In the genomic region with DNA sequence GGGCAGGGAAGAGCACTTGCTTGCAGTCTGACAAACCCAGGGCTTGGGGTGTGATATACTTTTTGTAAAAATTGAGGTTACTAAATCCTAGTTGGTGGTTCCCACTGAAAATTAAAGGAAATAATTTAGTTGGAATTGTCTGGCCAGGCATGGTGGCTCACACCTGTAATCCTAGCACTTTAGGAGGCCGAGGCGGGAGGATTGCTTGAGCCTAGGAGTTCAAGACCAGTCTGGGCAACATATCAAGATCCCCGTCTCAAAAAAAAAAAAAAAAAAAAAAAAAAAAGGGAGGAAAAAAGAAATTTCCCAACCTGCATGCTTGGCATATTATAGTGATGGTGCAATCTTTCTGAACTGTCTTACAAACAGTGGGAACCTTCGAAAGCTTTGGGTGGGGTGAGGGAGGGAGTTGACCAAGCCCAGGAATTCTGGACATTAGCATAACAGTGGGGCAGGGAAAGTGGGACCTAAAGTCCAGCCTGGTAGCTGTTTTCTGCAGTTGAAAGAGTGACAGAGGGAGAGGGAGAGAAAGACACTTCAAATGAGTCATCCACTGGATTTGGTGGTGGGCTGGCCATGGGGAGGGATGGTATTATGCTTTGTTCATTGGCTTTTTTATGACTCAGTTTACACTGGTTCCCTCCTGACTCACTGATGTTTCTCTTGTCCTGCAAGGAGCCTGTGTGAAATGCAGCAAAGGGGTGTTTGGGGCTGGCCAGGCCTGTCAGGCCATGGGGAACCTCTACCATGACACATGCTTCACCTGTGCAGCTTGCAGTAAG, we compare ENCODE assay signal across 13 cellular contexts. TPM values are rescaled to one million over a fixed set of nuclear protein-coding genes. Genes with fewer than 3 reads are reported as not detected.
DNase-seq lines count a peak whose midpoint lies in the region; ATAC-seq, FAIRE-seq and TF ChIP-seq lines count a peak whose summit lies in the region.
"Had no signal": no experiment of that assay in that cellular context is flagged by ENCODE, and none has a peak within 500 bp of the region (broad histone marks: within the 10 kb centered on the region; RNA-seq: fewer than 3 reads in every experiment).

No MANE protein-coding gene starts in this region.

- H3K27me3 ChIP-seq in breast epithelium (no peaks in the 10 kb centered on the region), astrocyte (ENCODE audit: insufficient read depth, low read length) (no peaks in the 10 kb centered on the region), iPS-18a (ENCODE audit: control insufficient read depth, insufficient read depth, low read length) (no peaks in the 10 kb centered on the region), upper lobe of left lung (no peaks in the 10 kb centered on the region), sigmoid colon (no peaks in the 10 kb centered on the region), right cardiac atrium (ENCODE audit: control insufficient read depth, insufficient read depth) (no peaks in the 10 kb centered on the region)

- peak overlapping the region; percentile 35 for H3K9ac ChIP-seq in astrocyte (ENCODE audit: low read length)
- no peak overlapping the region for H3K9ac ChIP-seq in iPS-18a (ENCODE audit: low read length)

- intact Hi-C loops in MCF 10A (cut with micrococcal nuclease) = no loop called here
- intact Hi-C loops in breast epithelium (cut with DNase I; ENCODE audit: low total_unique reads) = no loop called here
- intact Hi-C loops in sigmoid colon (cut with DNase I) = no loop called here
- intact Hi-C loops in right cardiac atrium (cut with DNase I) = no loop called here

- H3K9me3 Mint-ChIP-seq in MCF 10A (ENCODE audit: unreplicated experiment) (no peaks in the 10 kb centered on the region), astrocyte (ENCODE audit: unreplicated experiment) (peaks cover 2% of the 10 kb centered on the region)
- H3K9me3 Mint-ChIP-seq: natural killer cell had no signal

- TF ChIP-seq POLR2A in breast epithelium (IDR thresholded peaks at IDR 0.05) (no peak), upper lobe of left lung (IDR thresholded peaks at IDR 0.05) (no peak), sigmoid colon (IDR thresholded peaks at IDR 0.05) (no peak), GM12891 (IDR thresholded peaks at IDR 0.05; ENCODE audit: low read depth, low read length) (no peak)

- TF ChIP-seq EP300 in upper lobe of left lung (IDR thresholded peaks at IDR 0.05) (no peak), sigmoid colon (IDR thresholded peaks at IDR 0.05) (no peak)

- WGBS in upper lobe of left lung, 2 donors = 45 to 61% methylated on average over 4 of the region's 4 CpGs
- 84 to 88% methylated on average over 4 of the region's 4 CpGs for WGBS in sigmoid colon, 2 donors
- WGBS in right cardiac atrium = 83% methylated on average over 4 of the region's 4 CpGs

- H3K27me3 Mint-ChIP-seq in MCF 10A (ENCODE audit: insufficient read depth, unreplicated experiment) = no peaks in the 10 kb centered on the region
- H3K27me3 Mint-ChIP-seq in astrocyte (ENCODE audit: low read depth, unreplicated experiment) = no peaks in the 10 kb centered on the region

- BruUV-seq in MCF 10A (replicated peaks; lab: Mats Ljungman, UMichigan) = no TSS peak

- H3K9me3 ChIP-seq in breast epithelium (no peaks in the 10 kb centered on the region), astrocyte (ENCODE audit: insufficient read depth, low read depth, low read length) (no peaks in the 10 kb centered on the region), iPS-18a (ENCODE audit: control insufficient read depth, low read depth, low read length) (no peaks in the 10 kb centered on the region), upper lobe of left lung (no peaks in the 10 kb centered on the region), sigmoid colon (no peaks in the 10 kb centered on the region), right cardiac atrium (ENCODE audit: control insufficient read depth, low read length) (no peaks in the 10 kb centered on the region)

- peak overlapping the region; percentile 54 for H3K27ac Mint-ChIP-seq in MCF 10A (ENCODE audit: low read depth, unreplicated experiment)
- peak overlapping the region; percentile 88 for H3K27ac Mint-ChIP-seq in astrocyte (ENCODE audit: unreplicated experiment)

- CTCF ChIA-PET in MCF 10A (lab: Yijun Ruan, JAX) = interaction anchor here (0.6 to 1.8 kb wide), 4 partner anchors 12 to 39 kb away, joined by 4 to 6 read pairs (median 5); no protein-coding TSS in a partner anchor

- H3K4me1 Mint-ChIP-seq in MCF 10A (ENCODE audit: insufficient read depth, unreplicated experiment) (peaks cover 24% of the 10 kb centered on the region), astrocyte (ENCODE audit: low read depth, unreplicated experiment) (peaks cover 30% of the 10 kb centered on the region)

- DNase-seq in MCF 10A (ENCODE audit: unreplicated experiment) (peak; percentile 85), breast epithelium (ENCODE audit: low spot score in 2 of 2) (no peak), astrocyte (ENCODE audit: low read depth) (peak; percentile 80), upper lobe of left lung (peak in 1 of 2 donors; percentile 62), sigmoid colon (no peak), GM12891 (ENCODE audit: insufficient read length, low spot score) (no peak), right cardiac atrium (no peak)
- DNase-seq: AML-193; effector CD4-positive, alpha-beta T cell; natural killer cell had no signal

- H3K27ac ChIP-seq in breast epithelium = no peak overlapping the region
- peak overlapping the region; percentile 55 for H3K27ac ChIP-seq in astrocyte (ENCODE audit: low read depth, low read length)
- peak overlapping the region; percentile 2 for H3K27ac ChIP-seq in iPS-18a (ENCODE audit: low read length)
- peak overlapping the region; percentile 2 to 63 (median 41) for H3K27ac ChIP-seq in upper lobe of left lung
- H3K27ac ChIP-seq in sigmoid colon = no peak overlapping the region
- H3K27ac ChIP-seq in right cardiac atrium (ENCODE audit: low read length) = no peak overlapping the region

- H3K36me3 Mint-ChIP-seq in MCF 10A (ENCODE audit: insufficient read depth, unreplicated experiment) (peaks cover 10% of the 10 kb centered on the region), astrocyte (ENCODE audit: low read depth, unreplicated experiment) (peaks cover 18% of the 10 kb centered on the region)
- H3K36me3 Mint-ChIP-seq: natural killer cell had no signal

- TF ChIP-seq CTCF in MCF 10A (IDR thresholded peaks at IDR 0.05; ENCODE audit: unreplicated experiment) (no peak), breast epithelium (IDR thresholded peaks at IDR 0.05) (no peak), astrocyte (IDR thresholded peaks at IDR 0.05; ENCODE audit: insufficient read depth, low read depth, low read length) (no peak), upper lobe of left lung (IDR thresholded peaks at IDR 0.05) (no peak), sigmoid colon (IDR thresholded peaks at IDR 0.05) (no peak)

- H3K4me3 ChIP-seq in breast epithelium (no peak overlapping the region), astrocyte (ENCODE audit: insufficient read depth, low read depth, low read length) (no peak overlapping the region), iPS-18a (ENCODE audit: low read length) (peak overlapping the region; percentile 1), upper lobe of left lung (no peak overlapping the region), sigmoid colon (no peak overlapping the region), right cardiac atrium (ENCODE audit: low read length) (no peak overlapping the region)

- H3K4me1 ChIP-seq in breast epithelium (no peaks in the 10 kb centered on the region), astrocyte (ENCODE audit: insufficient read depth, low read length) (peaks cover 11% of the 10 kb centered on the region), iPS-18a (ENCODE audit: control insufficient read depth, low read depth, low read length) (peaks cover 20% of the 10 kb centered on the region), upper lobe of left lung (peaks cover 28 to 56% (median 36%) of the 10 kb centered on the region in 4 donors), sigmoid colon (peaks cover 0 to 12% (median 0%) of the 10 kb centered on the region in 4 donors), right cardiac atrium (ENCODE audit: control insufficient read depth, insufficient read depth, low read length) (no peaks in the 10 kb centered on the region)

- H3K4me2 ChIP-seq in astrocyte (ENCODE audit: low read length) = peak overlapping the region; percentile 57

- H3K4me3 Mint-ChIP-seq in MCF 10A (ENCODE audit: unreplicated experiment) (peak overlapping the region; percentile 1), astrocyte (ENCODE audit: unreplicated experiment) (no peak overlapping the region)
- H3K4me3 Mint-ChIP-seq: natural killer cell had no signal

- H3K36me3 ChIP-seq in breast epithelium = no peaks in the 10 kb centered on the region
- H3K36me3 ChIP-seq in astrocyte (ENCODE audit: insufficient read depth, low read length) = peaks cover 3% of the 10 kb centered on the region
- H3K36me3 ChIP-seq in iPS-18a (ENCODE audit: control insufficient read depth, low read depth, low read length) = no peaks in the 10 kb centered on the region
- peaks cover 0 to 16% (median 7%) of the 10 kb centered on the region in 4 donors for H3K36me3 ChIP-seq in upper lobe of left lung
- H3K36me3 ChIP-seq in sigmoid colon = peaks cover 0 to 14% (median 0%) of the 10 kb centered on the region in 4 donors

- H4K20me1 ChIP-seq in astrocyte (ENCODE audit: insufficient read depth, low read length) = peaks cover 21% of the 10 kb centered on the region

- FAIRE-seq in astrocyte (lab: Jason Lieb, UNC) (no peak), GM12891 (lab: Jason Lieb, UNC) (no peak)
- FAIRE-seq: GM18507 had no signal

- ATAC-seq in upper lobe of left lung (ENCODE audit: low FRiP score in 2 of 2) (peak; percentile 71 to 84), right cardiac atrium (no peak)
- ATAC-seq: natural killer cell, Right ventricle myocardium inferior had no signal

- POLR2A ChIA-PET in MCF 10A (lab: Yijun Ruan, JAX) = interaction anchor here (1.1 to 1.7 kb wide), 2 partner anchors 8 to 41 kb away, joined by 3 to 7 read pairs; partner anchors contain the start of gene LIMD1

- peaks cover 27% of the 10 kb centered on the region for H3K79me2 ChIP-seq in astrocyte (ENCODE audit: insufficient read depth, low read length)

- no peak overlapping the region for H2AFZ ChIP-seq in astrocyte (ENCODE audit: low read depth, low read length)

RNA-seq across cellular contexts. Expression of gene LIMD1, which starts 41.1 kb away (rescaled TPM):
- 25.4 and 28.2 TPM in 2 replicates for total RNA-seq in MCF 10A (2022)
- total RNA-seq in breast epithelium = 10 to 100 TPM; 23.0 to 25.9 (median 25.8) TPM
- 27.2 and 28.4 TPM in 2 replicates for total RNA-seq in astrocyte
- total RNA-seq in upper lobe of left lung = 100 to 1,000 TPM in 2 of 6 donors, 10 to 100 TPM in 4; 78.6 to 176 (median 87.8) TPM
- 10 to 100 TPM; 12.2 to 19.9 (median 13.2) TPM for total RNA-seq in sigmoid colon
- polyA plus RNA-seq in sigmoid colon = 10 to 100 TPM in 1 of 3 donors, 1 to 10 TPM in 2; 3.0 to 13.2 (median 3.2) TPM
- polyA plus RNA-seq in GM12891 (2012; ENCODE audit: low read depth, missing spikeins) = 13.0 TPM
- total RNA-seq in right cardiac atrium = 10 to 100 TPM; 18.6 to 25.4 (median 22.2) TPM
- 8.7 TPM for polyA plus RNA-seq in right cardiac atrium

RNA-seq across cellular contexts. Expression of gene SACM1L, which starts 53.5 kb away (rescaled TPM):
- total RNA-seq in MCF 10A (2022) = 39.3 and 44.5 TPM in 2 replicates
- total RNA-seq in breast epithelium = 10 to 100 TPM; 49.3 to 84.7 (median 61.3) TPM
- total RNA-seq in astrocyte = 39.4 and 41.2 TPM in 2 replicates
- 100 to 1,000 TPM in 1 of 6 donors, 10 to 100 TPM in 5; 29.9 to 102 (median 63.9) TPM for total RNA-seq in upper lobe of left lung
- 10 to 100 TPM; 38.5 to 44.6 (median 40.4) TPM for total RNA-seq in sigmoid colon
- 10 to 100 TPM; 21.6 to 36.3 (median 23.7) TPM for polyA plus RNA-seq in sigmoid colon
- 12.0 TPM for polyA plus RNA-seq in GM12891 (2012; ENCODE audit: low read depth, missing spikeins)
- total RNA-seq in right cardiac atrium = 10 to 100 TPM; 26.9 to 32.0 (median 29.5) TPM
- 17.0 TPM for polyA plus RNA-seq in right cardiac atrium

Comparison
In these comparisons a context has a peak if more than half of its experiments do, and no peak if none do; other contexts are left out.
1. DNase-seq: peak in MCF 10A (single experiment) and astrocyte (single experiment); none in breast epithelium (0 of 2), sigmoid colon (single experiment), GM12891 (single experiment) and right cardiac atrium (0 of 3).
2. H3K27ac ChIP-seq: peak in astrocyte (single experiment), iPS-18a (single experiment) and upper lobe of left lung (4 of 4); none in breast epithelium (0 of 2), sigmoid colon (0 of 4) and right cardiac atrium (single experiment).
3. ATAC-seq: peak in upper lobe of left lung (2 of 2); none in right cardiac atrium (0 of 2).